Comparison of ENCODE assay signal across 8 cellular contexts in genomic region chr19:5903502-5904301, GRCh38. TPM values are rescaled to one million over a fixed set of nuclear protein-coding genes. Genes with fewer than 3 reads are reported as not detected.
DNase-seq lines count a peak whose midpoint lies in the region; ATAC-seq and TF ChIP-seq lines count a peak whose summit lies in the region.

Gene NDUFA11 (minus strand): TSS chr19:5903790. CDS start chr19:5903708, 82 bp downstream.

- H3K27ac ChIP-seq in fibroblast of lung (ENCODE audit: insufficient read depth, low read length) = peak within 1 kb of the TSS; percentile 100

- H3K4me3 ChIP-seq in fibroblast of lung (replicated peaks in 1 of 4; ENCODE audit: control extremely low read depth in 1 of 4, insufficient read depth in 1 of 4, low read depth in 3 of 4, low read length in 4 of 4) = peak within 1 kb of the TSS; percentile 80 to 100 (median 100)

- no peaks in the 10 kb centered on the region for H3K27me3 ChIP-seq in fibroblast of lung (ENCODE audit: control insufficient read depth, insufficient read depth, low read length)

- no peaks in the 10 kb centered on the region for H3K9me3 ChIP-seq in fibroblast of lung (ENCODE audit: control insufficient read depth, insufficient read depth, low read depth, low read length)

- peak within 1 kb of the TSS; percentile 99 for H3K4me3 Mint-ChIP-seq in activated T-helper 1 cell treated with anti-CD3 and anti-CD28 coated beads, Interleukin-12 subunit alpha, Interleukin-12 subunit beta, Interleukin-2, Interleukin-4 antibody, amounts not matched to agents 30 ng/mL and 10 ng/mL and 1 ng/mL, durations not matched to agents 14 hours and 24 hours and 36 hours
- H3K4me3 Mint-ChIP-seq in natural killer cell = peak within 1 kb of the TSS; percentile 100
- H3K4me3 Mint-ChIP-seq in stimulated activated naive CD8-positive, alpha-beta T cell treated with anti-CD3 and anti-CD28 coated beads, Interleukin-15, Interleukin-2, amounts not matched to agents 100 ng/mL and 50 ng/mL, for 24 hours = peak within 1 kb of the TSS; percentile 96

- peak; percentile 53 to 68 (median 58) for ATAC-seq in natural killer cell

- peak within 1 kb of the TSS; percentile 94 for H2AFZ ChIP-seq in fibroblast of lung (ENCODE audit: low read length)

- intact Hi-C loops in activated T-helper 1 cell treated with anti-CD3 and anti-CD28 coated beads, Interleukin-12 subunit alpha, Interleukin-12 subunit beta, Interleukin-2, Interleukin-4 antibody, amounts not matched to agents 30 ng/mL and 10 ng/mL and 1 ng/mL, durations not matched to agents 14 hours and 24 hours and 36 hours (cut with micrococcal nuclease) = loop anchor here (1.0 to 5.0 kb wide), 13 partner anchors 50 to 557 kb away; partner anchors contain the start of genes ALKBH7, CATSPERD, LONP1 and MICOS13
- intact Hi-C loops in natural killer cell (cut with micrococcal nuclease) = loop anchor here (1.0 to 5.0 kb wide), 6 partner anchors 74 to 1181 kb away; partner anchors contain the start of genes ALKBH7, CATSPERD, DPP9 and LONP1

- no peaks in the 10 kb centered on the region for H4K20me1 ChIP-seq in fibroblast of lung (ENCODE audit: control insufficient read depth, extremely low read depth, insufficient read depth, low read length)

- peaks cover 4% of the 10 kb centered on the region for H3K36me3 ChIP-seq in fibroblast of lung (ENCODE audit: control insufficient read depth, insufficient read depth, low read length)

- DNase-seq in DMS79 treated with DMSO at 0.1 percent for 48 hours (lab: John Stamatoyannopoulos, UW) (peak; percentile 88), GOT3 (lab: John Stamatoyannopoulos, UW) (peak; percentile 98), LHCN-M2 (ENCODE audit: low read depth) (no peak), RPMI7951 (ENCODE audit: low read depth) (peak; percentile 92), fibroblast of lung (ENCODE audit: low read depth in 2 of 2) (peak in 1 of 2 donors; percentile 94), natural killer cell (peak; percentile 98)
- DNase-seq in activated T-helper 1 cell treated with anti-CD3 and anti-CD28 coated beads, Interleukin-12 subunit alpha, Interleukin-12 subunit beta, Interleukin-2, Interleukin-4 antibody, amounts not matched to agents 30 ng/mL and 10 ng/mL and 1 ng/mL, durations not matched to agents 14 hours and 24 hours and 36 hours (ENCODE audit: low spot score) = peak; percentile 94

- peaks cover 2% of the 10 kb centered on the region for H3K4me1 ChIP-seq in fibroblast of lung (ENCODE audit: control insufficient read depth, extremely low read depth, insufficient read depth, low read length)

- H3K79me2 ChIP-seq in fibroblast of lung (ENCODE audit: control insufficient read depth, insufficient read depth, low read length) = peaks cover 34% of the 10 kb centered on the region

- H3K9me3 Mint-ChIP-seq in activated T-helper 1 cell treated with anti-CD3 and anti-CD28 coated beads, Interleukin-12 subunit alpha, Interleukin-12 subunit beta, Interleukin-2, Interleukin-4 antibody, amounts not matched to agents 30 ng/mL and 10 ng/mL and 1 ng/mL, durations not matched to agents 14 hours and 24 hours and 36 hours = no peaks in the 10 kb centered on the region
- H3K9me3 Mint-ChIP-seq in natural killer cell = no peaks in the 10 kb centered on the region
- H3K9me3 Mint-ChIP-seq in stimulated activated naive CD8-positive, alpha-beta T cell treated with anti-CD3 and anti-CD28 coated beads, Interleukin-15, Interleukin-2, amounts not matched to agents 100 ng/mL and 50 ng/mL, for 24 hours = no peaks in the 10 kb centered on the region

- no peaks in the 10 kb centered on the region for H3K27me3 Mint-ChIP-seq in activated T-helper 1 cell treated with anti-CD3 and anti-CD28 coated beads, Interleukin-12 subunit alpha, Interleukin-12 subunit beta, Interleukin-2, Interleukin-4 antibody, amounts not matched to agents 30 ng/mL and 10 ng/mL and 1 ng/mL, durations not matched to agents 14 hours and 24 hours and 36 hours (ENCODE audit: insufficient read depth)
- no peaks in the 10 kb centered on the region for H3K27me3 Mint-ChIP-seq in natural killer cell (ENCODE audit: low read depth in 2 of 2)
- no peaks in the 10 kb centered on the region for H3K27me3 Mint-ChIP-seq in stimulated activated naive CD8-positive, alpha-beta T cell treated with anti-CD3 and anti-CD28 coated beads, Interleukin-15, Interleukin-2, amounts not matched to agents 100 ng/mL and 50 ng/mL, for 24 hours

- peak within 1 kb of the TSS; percentile 97 for H3K27ac Mint-ChIP-seq in activated T-helper 1 cell treated with anti-CD3 and anti-CD28 coated beads, Interleukin-12 subunit alpha, Interleukin-12 subunit beta, Interleukin-2, Interleukin-4 antibody, amounts not matched to agents 30 ng/mL and 10 ng/mL and 1 ng/mL, durations not matched to agents 14 hours and 24 hours and 36 hours
- peak within 1 kb of the TSS; percentile 98 to 99 for H3K27ac Mint-ChIP-seq in natural killer cell
- peak within 1 kb of the TSS; percentile 99 for H3K27ac Mint-ChIP-seq in stimulated activated naive CD8-positive, alpha-beta T cell treated with anti-CD3 and anti-CD28 coated beads, Interleukin-15, Interleukin-2, amounts not matched to agents 100 ng/mL and 50 ng/mL, for 24 hours

- H3K9ac ChIP-seq in fibroblast of lung (ENCODE audit: insufficient read depth, low read length) = peak within 1 kb of the TSS; percentile 100

- no peak for TF ChIP-seq CTCF in fibroblast of lung (conservative IDR thresholded peaks at IDR 0.05 in 1 of 2, IDR thresholded peaks at IDR 0.05 in 1 of 2; ENCODE audit: low read depth in 1 of 2, low read length in 2 of 2)
- TF ChIP-seq CTCF in natural killer cell (IDR thresholded peaks at IDR 0.05) = no peak

- H3K4me2 ChIP-seq in fibroblast of lung (ENCODE audit: extremely low read depth, insufficient read depth, low read length) = peak within 1 kb of the TSS; percentile 89

- peaks cover 30% of the 10 kb centered on the region for H3K4me1 Mint-ChIP-seq in activated T-helper 1 cell treated with anti-CD3 and anti-CD28 coated beads, Interleukin-12 subunit alpha, Interleukin-12 subunit beta, Interleukin-2, Interleukin-4 antibody, amounts not matched to agents 30 ng/mL and 10 ng/mL and 1 ng/mL, durations not matched to agents 14 hours and 24 hours and 36 hours (ENCODE audit: low read depth)
- H3K4me1 Mint-ChIP-seq in natural killer cell = peaks cover 23 to 42% of the 10 kb centered on the region in 2 donors
- peaks cover 44% of the 10 kb centered on the region for H3K4me1 Mint-ChIP-seq in stimulated activated naive CD8-positive, alpha-beta T cell treated with anti-CD3 and anti-CD28 coated beads, Interleukin-15, Interleukin-2, amounts not matched to agents 100 ng/mL and 50 ng/mL, for 24 hours (ENCODE audit: low read depth)

- H3K36me3 Mint-ChIP-seq in activated T-helper 1 cell treated with anti-CD3 and anti-CD28 coated beads, Interleukin-12 subunit alpha, Interleukin-12 subunit beta, Interleukin-2, Interleukin-4 antibody, amounts not matched to agents 30 ng/mL and 10 ng/mL and 1 ng/mL, durations not matched to agents 14 hours and 24 hours and 36 hours (ENCODE audit: low read depth) = peaks cover 11% of the 10 kb centered on the region
- H3K36me3 Mint-ChIP-seq in natural killer cell = no peaks in the 10 kb centered on the region
- H3K36me3 Mint-ChIP-seq in stimulated activated naive CD8-positive, alpha-beta T cell treated with anti-CD3 and anti-CD28 coated beads, Interleukin-15, Interleukin-2, amounts not matched to agents 100 ng/mL and 50 ng/mL, for 24 hours (ENCODE audit: low read depth) = peaks cover 22% of the 10 kb centered on the region

RNA-seq across cellular contexts. Expression of gene NDUFA11, which starts in this region (rescaled TPM):
- 172 and 188 TPM in 2 replicates for total RNA-seq in LHCN-M2 (2014; rRNA removed)
- 515 TPM for polyA plus RNA-seq in LHCN-M2 (2012)
- 470 and 521 TPM in 2 replicates for total RNA-seq in RPMI7951 (2014; rRNA removed; shearing (Covaris generic))
- total RNA-seq in activated T-helper 1 cell treated with anti-CD3 and anti-CD28 coated beads, Interleukin-12 subunit alpha, Interleukin-12 subunit beta, Interleukin-2, Interleukin-4 antibody, amounts not matched to agents 30 ng/mL and 10 ng/mL and 1 ng/mL, durations not matched to agents 14 hours and 24 hours and 36 hours = 230 and 243 TPM in 2 replicates
- total RNA-seq in fibroblast of lung = 212 and 271 TPM in 2 replicates
- polyA plus RNA-seq in fibroblast of lung = 271 and 332 TPM in 2 replicates
- polyA plus RNA-seq in fibroblast of lung (2012) = 391 and 411 TPM in 2 replicates
- polyA minus RNA-seq in fibroblast of lung (ENCODE audit: low replicate concordance) = 60.7 and 77.6 TPM in 2 replicates
- 100 to 1,000 TPM; 111 to 115 (median 113) TPM for total RNA-seq in natural killer cell
